ENCODE assay signal across 1 cellular context in the genomic region with DNA sequence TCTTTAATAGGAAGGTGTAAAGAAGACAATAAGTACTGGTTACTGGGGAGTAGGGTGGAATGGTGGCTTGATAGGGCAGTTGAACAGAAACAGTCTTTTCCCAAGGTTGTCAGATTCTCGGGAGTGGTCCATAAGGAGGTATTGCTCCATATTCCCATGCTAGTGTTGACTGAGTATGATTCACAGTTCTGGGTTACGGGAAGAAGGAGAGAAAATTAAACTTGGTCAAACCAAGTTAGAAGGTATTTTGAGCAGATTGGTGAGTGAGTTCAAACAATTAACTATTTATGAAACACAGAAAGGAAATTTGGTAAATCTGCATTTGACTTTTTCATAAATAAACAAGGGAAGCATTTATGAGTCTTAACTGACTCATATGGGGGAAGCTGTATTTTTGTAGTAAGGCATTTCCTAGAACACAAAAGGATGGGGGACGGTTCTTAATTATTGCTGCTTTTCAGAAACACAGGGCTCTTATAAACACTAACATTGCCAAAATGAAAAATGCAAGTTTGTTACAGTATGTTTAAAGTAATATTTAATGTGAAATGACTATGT.
TF ChIP-seq lines count a peak whose summit lies in the region.

No MANE protein-coding gene starts in this region.

TF ChIP-seq in A549, 52 proteins besides CTCF, POLR2A, EP300 and RAD21 (continued from another document):
- TF ChIP-seq HOXB5 (CRISPR knock-in tag; IDR thresholded peaks at IDR 0.05) (no peak), EHMT2 (IDR thresholded peaks at IDR 0.05; ENCODE audit: low read depth) (no peak), HOXB13 (CRISPR knock-in tag; IDR thresholded peaks at IDR 0.05; ENCODE audit: low read depth) (no peak)
